ENCODE assay signal across 10 cellular contexts in genomic region chr17:58527949-58528348, GRCh38. TPM values are rescaled to one million over a fixed set of nuclear protein-coding genes. Genes with fewer than 3 reads are reported as not detected.
DNase-seq lines count a peak whose midpoint lies in the region; FAIRE-seq and TF ChIP-seq lines count a peak whose summit lies in the region.
"Had no signal": no experiment of that assay in that cellular context is flagged by ENCODE, and none has a peak within 500 bp of the region (broad histone marks: within the 10 kb centered on the region; RNA-seq: fewer than 3 reads in every experiment).

No MANE protein-coding gene starts in this region.

- no peak for DNase-seq in HTR-8/SVneo (ENCODE audit: insufficient read length, low spot score)
- no peak for DNase-seq in ascending aorta (ENCODE audit: low spot score in 2 of 2)
- DNase-seq in inferior parietal cortex (ENCODE audit: extremely low spot score) = peak; percentile 86
- no peak for DNase-seq in stomach
- no peak for DNase-seq in SHP77 (lab: John Stamatoyannopoulos, UW)
- no peak for DNase-seq in WERI-Rb-1
- no peak for DNase-seq in activated CD8-positive, alpha-beta memory T cell treated with anti-CD3 and anti-CD28 coated beads, Interleukin-2, amount 50 U/mL, for 48 hours
- DNase-seq: activated CD4-positive, alpha-beta memory T cell treated with anti-CD3 and anti-CD28 coated beads for 36 hours; NCI-H1105 treated with DMSO at 0.1 percent for 48 hours; thyroid gland had no signal

- FAIRE-seq in HTR-8/SVneo (lab: Jason Lieb, UNC) = peak; percentile 70

- TF ChIP-seq POLR2A in stomach (IDR thresholded peaks at IDR 0.05) = no peak

- H3K36me3 ChIP-seq in ascending aorta (no peaks in the 10 kb centered on the region), stomach (no peaks in the 10 kb centered on the region), WERI-Rb-1 (peaks cover 34% of the 10 kb centered on the region)
- H3K36me3 ChIP-seq: thyroid gland had no signal

- TF ChIP-seq CTCF in ascending aorta (IDR thresholded peaks at IDR 0.05) (no peak), stomach (IDR thresholded peaks at IDR 0.05) (no peak), WERI-Rb-1 (IDR thresholded peaks at IDR 0.05; ENCODE audit: low read depth, low read length) (no peak)

- WGBS in stomach, 5 donors = 32 to 52% (median 38%) methylated on average over 2 to 3 of the region's 3 CpGs

- no peak for TF ChIP-seq EP300 in stomach (IDR thresholded peaks at IDR 0.05)

- H3K9me3 ChIP-seq in ascending aorta (no peaks in the 10 kb centered on the region), stomach (no peaks in the 10 kb centered on the region), WERI-Rb-1 (ENCODE audit: severe bottlenecking) (no peaks in the 10 kb centered on the region)
- H3K9me3 ChIP-seq: thyroid gland had no signal

- H3K27ac ChIP-seq in ascending aorta (peak overlapping the region; percentile 87 to 88), stomach (peak overlapping the region in 4 of 5 donors; percentile 26 to 70 (median 60)), WERI-Rb-1 (no peak overlapping the region)

- H3K27me3 ChIP-seq in ascending aorta (no peaks in the 10 kb centered on the region), stomach (peaks cover 0 to 5% (median 0%) of the 10 kb centered on the region in 3 donors), WERI-Rb-1 (ENCODE audit: insufficient read depth, low read depth, severe bottlenecking) (no peaks in the 10 kb centered on the region)
- H3K27me3 ChIP-seq: thyroid gland had no signal

- intact Hi-C loops in ascending aorta (cut with DNase I) = loop anchor here (10.0 kb wide), 1 partner anchor 687 kb away; the partner anchor contains the start of gene SMG8
- intact Hi-C loops in stomach (cut with DNase I; ENCODE audit: low total_unique reads) = no loop called here

- peaks cover 17 to 36% of the 10 kb centered on the region in 2 donors for H3K4me1 ChIP-seq in ascending aorta
- H3K4me1 ChIP-seq in stomach = peaks cover 7 to 52% (median 30%) of the 10 kb centered on the region in 4 donors

- H3K4me3 ChIP-seq in ascending aorta (no peak overlapping the region), stomach (no peak overlapping the region), WERI-Rb-1 (ENCODE audit: low read depth, low read length) (no peak overlapping the region)
- H3K4me3 ChIP-seq: thyroid gland had no signal

RNA-seq across cellular contexts. Expression of gene MTMR4, which starts 13.5 kb away (rescaled TPM):
- total RNA-seq in ascending aorta (24.6 TPM), stomach (100 to 1,000 TPM in 1 of 5 donors, 10 to 100 TPM in 4; 24.3 to 126 (median 29.9) TPM)
- polyA plus RNA-seq in stomach = 1 to 10 TPM; 5.8 to 9.1 (median 7.1) TPM

RNA-seq across cellular contexts. Expression of gene HSF5, which starts 39.7 kb away (rescaled TPM):
- total RNA-seq in ascending aorta = not detected
- total RNA-seq in stomach = under 1 TPM in 1 of 5 donors, not detected in 4; 0.18 TPM
- polyA plus RNA-seq in stomach = not detected
